ENCODE assay signal across 14 cellular contexts in the genomic region with DNA sequence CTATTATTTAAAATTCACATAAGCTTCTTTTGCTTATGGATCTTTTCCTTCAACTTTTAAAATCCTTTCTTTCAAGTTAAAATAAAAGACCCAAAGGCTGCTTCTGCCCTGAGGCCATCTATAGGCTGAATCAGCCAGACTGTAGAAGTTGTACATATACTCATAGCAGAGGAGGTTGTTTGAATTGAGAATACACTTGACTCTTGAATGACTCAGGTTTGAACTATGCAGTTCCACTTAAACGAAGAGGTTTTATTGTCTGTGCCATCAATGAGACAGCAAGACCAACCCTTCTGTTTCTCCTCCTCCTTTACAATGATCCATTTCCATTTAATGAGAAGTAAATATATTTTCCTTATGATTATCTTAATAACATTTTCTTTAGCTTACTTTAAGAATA. TPM values are rescaled to one million over a fixed set of nuclear protein-coding genes. Genes with fewer than 3 reads are reported as not detected.
DNase-seq lines count a peak whose midpoint lies in the region; ATAC-seq, FAIRE-seq and TF ChIP-seq lines count a peak whose summit lies in the region.
"Had no signal": no experiment of that assay in that cellular context is flagged by ENCODE, and none has a peak within 500 bp of the region (broad histone marks: within the 10 kb centered on the region; RNA-seq: fewer than 3 reads in every experiment).

No MANE protein-coding gene starts in this region.

- H3K9me3 ChIP-seq in CD4-positive, CD25-positive, alpha-beta regulatory T cell (ENCODE audit: control insufficient read depth in 2 of 2, low read length in 2 of 2) = no peaks in the 10 kb centered on the region

- peak overlapping the region; percentile 51 for H3K4me3 ChIP-seq in CD4-positive, CD25-positive, alpha-beta regulatory T cell (ENCODE audit: low read depth, low read length)

- no peaks in the 10 kb centered on the region for H3K36me3 ChIP-seq in CD4-positive, CD25-positive, alpha-beta regulatory T cell (ENCODE audit: control insufficient read depth, insufficient read depth, low read length)

- H3K27ac ChIP-seq in CD4-positive, CD25-positive, alpha-beta regulatory T cell (ENCODE audit: insufficient read depth, low read length, poor library complexity, severe bottlenecking) = peak overlapping the region; percentile 10

- no peak for DNase-seq in CD4-positive, CD25-positive, alpha-beta regulatory T cell
- DNase-seq in HTR-8/SVneo (ENCODE audit: insufficient read length, low spot score) = peak; percentile 80
- DNase-seq in amniotic epithelial cell (ENCODE audit: low read depth) = peak; percentile 40
- peak; percentile 68 for DNase-seq in iris pigment epithelial cell (ENCODE audit: low read depth)
- DNase-seq in DMS 273 treated with DMSO at 0.1 percent for 48 hours (lab: John Stamatoyannopoulos, UW) = no peak
- no peak for DNase-seq in GM10266 (ENCODE audit: extremely low spot score)
- no peak for DNase-seq in GM13977 (ENCODE audit: low spot score)
- DNase-seq: activated effector memory CD4-positive, alpha-beta T cell treated with anti-CD3 and anti-CD28 coated beads, Interleukin-2, amount 50 U/mL, for 16 hours; H7; NCI-H82 had no signal

- peak in 1 of 2 donors; percentile 33 for ATAC-seq in CD4-positive, CD25-positive, alpha-beta regulatory T cell (ENCODE audit: low read depth in 2 of 2)
- ATAC-seq in HG02970 (IDR thresholded peaks at IDR 0.05; ENCODE audit: low FRiP score, unreplicated experiment) = no peak

- peak overlapping the region in 1 of 3 donors; percentile 54 for H3K27ac Mint-ChIP-seq in CD4-positive, CD25-positive, alpha-beta regulatory T cell

- TF ChIP-seq CTCF in GM10266 (IDR thresholded peaks at IDR 0.05; ENCODE audit: control insufficient read depth, insufficient read depth, low read depth, missing control alignments) (no peak), GM13977 (IDR thresholded peaks at IDR 0.05; ENCODE audit: extremely low read depth, insufficient read depth, missing control alignments) (no peak)

- H3K9me3 Mint-ChIP-seq in CD4-positive, CD25-positive, alpha-beta regulatory T cell = peaks cover 0 to 1% (median 0%) of the 10 kb centered on the region in 7 donors

- in situ Hi-C loops in GM13977 (cut with MboI; ENCODE audit: low pct_unique_long_range_greater_than_20kb, low sequenced_read_pairs, unreplicated experiment) = no loop called here

- peaks cover 13 to 67% (median 38%) of the 10 kb centered on the region in 4 donors for H3K4me1 Mint-ChIP-seq in CD4-positive, CD25-positive, alpha-beta regulatory T cell

- no peak for FAIRE-seq in HTR-8/SVneo (lab: Jason Lieb, UNC)
- FAIRE-seq: D721Med, TTC549 had no signal

- peaks cover 27% of the 10 kb centered on the region for H3K4me1 ChIP-seq in CD4-positive, CD25-positive, alpha-beta regulatory T cell (ENCODE audit: control insufficient read depth, insufficient read depth, low read length, poor library complexity, severe bottlenecking)

- H3K27me3 ChIP-seq in CD4-positive, CD25-positive, alpha-beta regulatory T cell (ENCODE audit: control insufficient read depth, insufficient read depth, low read length) = no peaks in the 10 kb centered on the region

- H3K27me3 Mint-ChIP-seq in CD4-positive, CD25-positive, alpha-beta regulatory T cell = peaks cover 8% of the 10 kb centered on the region

- peak overlapping the region in 3 of 4 donors; percentile 1 to 64 (median 3) for H3K4me3 Mint-ChIP-seq in CD4-positive, CD25-positive, alpha-beta regulatory T cell

- H3K36me3 Mint-ChIP-seq in CD4-positive, CD25-positive, alpha-beta regulatory T cell = no peaks in the 10 kb centered on the region

RNA-seq across cellular contexts. Expression of gene ZNF365, which starts 5.8 kb away (rescaled TPM):
- 13.8 TPM for total RNA-seq in CD4-positive, CD25-positive, alpha-beta regulatory T cell
- 1 to 10 TPM; 6.2 to 8.0 (median 7.1) TPM for polyA plus RNA-seq in CD4-positive, CD25-positive, alpha-beta regulatory T cell
- total RNA-seq: H7 had no signal
- polyA plus RNA-seq: liver had no signal

Comparison
In these comparisons a context has a peak if more than half of its experiments do, and no peak if none do; other contexts are left out.
1. DNase-seq: peak in HTR-8/SVneo (single experiment), amniotic epithelial cell (single experiment) and iris pigment epithelial cell (single experiment); none in CD4-positive, CD25-positive, alpha-beta regulatory T cell (0 of 3), DMS 273 treated with DMSO at 0.1 percent for 48 hours (single experiment), GM10266 (single experiment) and GM13977 (single experiment).